In genomic region chr10:79056361-79056735, GRCh38 we compare ENCODE assay signal across 13 cellular contexts.
"Had no signal": no experiment of that assay in that cellular context is flagged by ENCODE, and none has a peak within 500 bp of the region (broad histone marks: within the 10 kb centered on the region; RNA-seq: fewer than 3 reads in every experiment).

No MANE protein-coding gene starts in this region.

- H3K36me3 ChIP-seq: cardiac muscle cell, gastroesophageal sphincter, left lung, upper lobe of left lung had no signal

- H3K4me3 ChIP-seq: cardiac muscle cell, gastroesophageal sphincter, left lung, SK-N-MC, skin epidermis, upper lobe of left lung had no signal

- H3K9ac ChIP-seq: parathyroid adenoma had no signal

- H3K27ac ChIP-seq: cardiac muscle cell, gastroesophageal sphincter, left lung, parathyroid adenoma, SK-N-MC, skin epidermis, upper lobe of left lung had no signal

- H3K4me1 ChIP-seq: gastroesophageal sphincter, parathyroid adenoma had no signal

- DNase-seq: activated CD4-positive, alpha-beta T cell treated with anti-CD3 and anti-CD28 coated beads, Interleukin-2, amount 50 U/mL, for 4 hours; activated CD4-positive, CD25-positive, alpha-beta regulatory T cell treated with anti-CD3 and anti-CD28 coated beads, Interleukin-2, amount 50 U/mL, for 72 hours; activated CD8-positive, alpha-beta memory T cell treated with anti-CD3 and anti-CD28 coated beads, Interleukin-2, amount 10 ng/mL, durations not matched to agents 7 days and 5 days; activated naive CD4-positive, alpha-beta T cell treated with anti-CD3 and anti-CD28 coated beads, Interleukin-2, amount 50 U/mL, for 16 hours; stimulated activated CD4-positive, alpha-beta T cell treated with anti-CD3 and anti-CD28 coated beads, Interleukin-4, amount 100 ng/mL, for 4 hours; stimulated activated naive CD8-positive, alpha-beta T cell treated with anti-CD3 and anti-CD28 coated beads, Interleukin-15, Interleukin-2, amounts not matched to agents 100 U/mL and 50 U/mL, for 24 hours had no signal

- H3K9me3 ChIP-seq: gastroesophageal sphincter, left lung, upper lobe of left lung had no signal

- ATAC-seq: activated CD8-positive, alpha-beta memory T cell treated with anti-CD3 and anti-CD28 coated beads, Interleukin-2, amount 10 ng/mL, durations not matched to agents 7 days and 5 days; gastroesophageal sphincter; left lung; stimulated activated naive CD8-positive, alpha-beta T cell treated with anti-CD3 and anti-CD28 coated beads, Interleukin-15, Interleukin-2, amounts not matched to agents 100 U/mL and 50 U/mL, for 24 hours had no signal

- H3K27me3 ChIP-seq: cardiac muscle cell, gastroesophageal sphincter, left lung, upper lobe of left lung had no signal
